ENCODE assay signal across 10 cellular contexts in the genomic region with DNA sequence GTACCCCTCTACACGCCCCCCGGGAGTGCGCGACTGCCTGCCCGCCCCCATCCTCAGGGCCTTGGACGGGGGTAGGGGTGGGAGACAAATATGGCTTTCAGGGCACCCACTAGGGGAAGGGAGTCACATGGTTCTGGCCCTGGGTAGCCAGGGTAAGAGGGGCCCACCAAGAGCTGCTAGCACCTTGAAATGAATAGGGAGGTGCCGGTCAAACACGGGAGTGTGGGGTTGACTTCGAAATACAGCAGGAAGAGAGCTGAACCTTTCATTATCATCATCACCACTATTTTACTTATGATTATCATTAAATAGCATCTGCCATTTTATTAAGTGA.
DNase-seq lines count a peak whose midpoint lies in the region; ATAC-seq, FAIRE-seq and TF ChIP-seq lines count a peak whose summit lies in the region.
"Had no signal": no experiment of that assay in that cellular context is flagged by ENCODE, and none has a peak within 500 bp of the region (broad histone marks: within the 10 kb centered on the region; RNA-seq: fewer than 3 reads in every experiment).

No MANE protein-coding gene starts in this region.

- dilution Hi-C loops in keratinocyte (cut with MboI; ENCODE audit: extremely low pct_ligation_motif_present, low sequenced_read_pairs), result no loop called here

- peak in 1 of 2 donors; percentile 7 for ATAC-seq in gastrocnemius medialis
- no peak for ATAC-seq in activated CD8-positive, alpha-beta T cell treated with anti-CD3 and anti-CD28 coated beads, Interleukin-2, amount 10 ng/mL, durations not matched to agents 7 days and 5 days
- no peak for ATAC-seq in CD8-positive, alpha-beta T cell

- H3F3A ChIP-seq in GM23248 (ENCODE audit: insufficient read depth), result peaks cover 11% of the 10 kb centered on the region

- intact Hi-C loops in gastrocnemius medialis (cut with DNase I; ENCODE audit: low total_unique reads), result no loop called here
- intact Hi-C loops in CD8-positive, alpha-beta T cell (cut with DNase I, micrococcal nuclease), result no loop called here

- H3K9me2 ChIP-seq in GM23248 (ENCODE audit: insufficient read depth), result no peaks in the 10 kb centered on the region

- H2AFZ ChIP-seq in GM23248 (peak overlapping the region; percentile 28; the same call in 1 of the 2 replicates), keratinocyte (ENCODE audit: control insufficient read depth, low read length) (no peak overlapping the region)

- H3K9me3 ChIP-seq in GM23248 (ENCODE audit: low read depth) (no peaks in the 10 kb centered on the region), keratinocyte (ENCODE audit: control insufficient read depth, low read depth, low read length) (no peaks in the 10 kb centered on the region), gastrocnemius medialis (no peaks in the 10 kb centered on the region)
- H3K9me3 ChIP-seq in CD8-positive, alpha-beta T cell (ENCODE audit: low read length), result no peaks in the 10 kb centered on the region
- H3K9me3 ChIP-seq: Caco-2 had no signal

- H3K79me2 ChIP-seq in GM23248 (ENCODE audit: insufficient read depth) (peaks cover 44% of the 10 kb centered on the region), keratinocyte (ENCODE audit: control insufficient read depth, insufficient read depth, low read length) (no peaks in the 10 kb centered on the region)

- 56 to 57% methylated on average over 7 to 8 of the region's 9 CpGs for WGBS in GM23248 (ENCODE audit: low coverage in 1 of 2, low lambda C conversion rate in 2 of 2, missing lambda C conversion rate in 2 of 2), 2 experiments

- H3K4me1 Mint-ChIP-seq in brain, result peaks cover 90% of the 10 kb centered on the region
- no peaks in the 10 kb centered on the region for H3K4me1 Mint-ChIP-seq in activated CD8-positive, alpha-beta T cell treated with anti-CD3 and anti-CD28 coated beads, Interleukin-2, amount 10 ng/mL, durations not matched to agents 7 days and 5 days (ENCODE audit: low read depth)
- no peaks in the 10 kb centered on the region for H3K4me1 Mint-ChIP-seq in CD8-positive, alpha-beta T cell (ENCODE audit: low read depth)

- no peak for FAIRE-seq in keratinocyte (lab: Jason Lieb, UNC)

- H3K4me3 ChIP-seq in GM23248 (peak overlapping the region; percentile 70), keratinocyte (ENCODE audit: control insufficient read depth in 2 of 3, extremely low read depth in 1 of 3, insufficient read depth in 2 of 3, low read depth in 1 of 3, low read length in 3 of 3) (no peak overlapping the region), gastrocnemius medialis (peak overlapping the region; percentile 64 to 78 (median 70))
- no peak overlapping the region for H3K4me3 ChIP-seq in CD8-positive, alpha-beta T cell (ENCODE audit: low read depth, low read length)

- CTCF ChIA-PET in activated CD8-positive, alpha-beta T cell treated with anti-CD3 and anti-CD28 coated beads, Interleukin-2, amount 10 ng/mL, durations not matched to agents 7 days and 5 days (lab: Charles Lee), result no interaction called here
- CTCF ChIA-PET in CD8-positive, alpha-beta T cell (lab: Charles Lee), result no interaction called here

- POLR2A ChIA-PET in activated CD8-positive, alpha-beta T cell treated with anti-CD3 and anti-CD28 coated beads, Interleukin-2, amount 10 ng/mL, durations not matched to agents 7 days and 5 days (lab: Charles Lee), result no interaction called here
- POLR2A ChIA-PET in CD8-positive, alpha-beta T cell (lab: Charles Lee), result no interaction called here

- TF ChIP-seq CTCF in brain (conservative IDR thresholded peaks at IDR 0.05) (no peak), keratinocyte (optimal IDR thresholded peaks at IDR 0.05 in 1 of 3, IDR thresholded peaks at IDR 0.05 in 1 of 3, conservative IDR thresholded peaks at IDR 0.05 in 1 of 3; ENCODE audit: extremely low read depth in 1 of 3, insufficient read depth in 2 of 3, low read length in 3 of 3) (no peak), gastrocnemius medialis (IDR thresholded peaks at IDR 0.05 in 4 of 5, conservative IDR thresholded peaks at IDR 0.05 in 1 of 5) (no peak)
- TF ChIP-seq CTCF in CD8-positive, alpha-beta T cell (IDR thresholded peaks at IDR 0.05), result no peak

- H3K27me3 ChIP-seq in GM23248 (replicated peaks; ENCODE audit: insufficient read depth) (no peaks in the 10 kb centered on the region), keratinocyte (ENCODE audit: control insufficient read depth, extremely low read depth, insufficient read depth, low read length) (peaks cover 22% of the 10 kb centered on the region), gastrocnemius medialis (no peaks in the 10 kb centered on the region)
- H3K27me3 ChIP-seq in CD8-positive, alpha-beta T cell (ENCODE audit: insufficient read depth, low read length), result no peaks in the 10 kb centered on the region

- in situ Hi-C loops in GM23248 (cut with MboI) (no loop called here), gastrocnemius medialis (cut with MboI; ENCODE audit: low sequenced_read_pairs in 4 of 4) (no loop called here)

- peak overlapping the region; percentile 34 to 85 (median 76) for H3K27ac Mint-ChIP-seq in brain
- no peak overlapping the region for H3K27ac Mint-ChIP-seq in activated CD8-positive, alpha-beta T cell treated with anti-CD3 and anti-CD28 coated beads, Interleukin-2, amount 10 ng/mL, durations not matched to agents 7 days and 5 days
- H3K27ac Mint-ChIP-seq in CD8-positive, alpha-beta T cell, result no peak overlapping the region

- peaks cover 11% of the 10 kb centered on the region; the same call in 1 of the 2 replicates for H3K4me1 ChIP-seq in GM23248 (ENCODE audit: insufficient read depth)
- H3K4me1 ChIP-seq in keratinocyte (ENCODE audit: control insufficient read depth, extremely low read depth, insufficient read depth, low read length), result no peaks in the 10 kb centered on the region
- peaks cover 7 to 9% of the 10 kb centered on the region in 2 donors for H3K4me1 ChIP-seq in gastrocnemius medialis
- H3K4me1 ChIP-seq in CD8-positive, alpha-beta T cell (ENCODE audit: insufficient read depth, low read length), result no peaks in the 10 kb centered on the region

- no peaks in the 10 kb centered on the region for H3K9me3 Mint-ChIP-seq in brain
- H3K9me3 Mint-ChIP-seq in activated CD8-positive, alpha-beta T cell treated with anti-CD3 and anti-CD28 coated beads, Interleukin-2, amount 10 ng/mL, durations not matched to agents 7 days and 5 days (ENCODE audit: insufficient read depth), result no peaks in the 10 kb centered on the region
- peaks cover 2% of the 10 kb centered on the region for H3K9me3 Mint-ChIP-seq in CD8-positive, alpha-beta T cell

- peak overlapping the region; percentile 80 to 91 (median 90) for H3K4me3 Mint-ChIP-seq in brain
- H3K4me3 Mint-ChIP-seq in activated CD8-positive, alpha-beta T cell treated with anti-CD3 and anti-CD28 coated beads, Interleukin-2, amount 10 ng/mL, durations not matched to agents 7 days and 5 days, result no peak overlapping the region
- H3K4me3 Mint-ChIP-seq in CD8-positive, alpha-beta T cell, result no peak overlapping the region

- H3K9ac ChIP-seq in GM23248 (no peak overlapping the region), keratinocyte (ENCODE audit: control insufficient read depth, extremely low read depth, insufficient read depth, low read length) (no peak overlapping the region)

- peaks cover 5% of the 10 kb centered on the region for H3K36me3 Mint-ChIP-seq in brain
- no peaks in the 10 kb centered on the region for H3K36me3 Mint-ChIP-seq in activated CD8-positive, alpha-beta T cell treated with anti-CD3 and anti-CD28 coated beads, Interleukin-2, amount 10 ng/mL, durations not matched to agents 7 days and 5 days (ENCODE audit: low read depth)
- no peaks in the 10 kb centered on the region for H3K36me3 Mint-ChIP-seq in CD8-positive, alpha-beta T cell

- H4K20me1 ChIP-seq in GM23248 (ENCODE audit: insufficient read depth) (peaks cover 18% of the 10 kb centered on the region; the same call in 1 of the 2 replicates), keratinocyte (ENCODE audit: control insufficient read depth, extremely low read depth, insufficient read depth, low read length) (no peaks in the 10 kb centered on the region)

- no peaks in the 10 kb centered on the region for H3K9me1 ChIP-seq in keratinocyte (ENCODE audit: control insufficient read depth, extremely low read depth, insufficient read depth, low read length)

- H3K4me2 ChIP-seq in GM23248 (ENCODE audit: unreplicated experiment), result peak overlapping the region; percentile 69
- peak overlapping the region; percentile 37 for H3K4me2 ChIP-seq in keratinocyte (ENCODE audit: control insufficient read depth, extremely low read depth, insufficient read depth, low read depth, low read length)

- no peak overlapping the region for H3K27ac ChIP-seq in GM23248
- H3K27ac ChIP-seq in keratinocyte (ENCODE audit: control insufficient read depth, insufficient read depth, low read length), result no peak overlapping the region
- peak overlapping the region in 2 of 4 donors; percentile 19 to 32 for H3K27ac ChIP-seq in gastrocnemius medialis
- no peak overlapping the region for H3K27ac ChIP-seq in CD8-positive, alpha-beta T cell (ENCODE audit: low read depth, low read length)

- DNase-seq in GM23248, result no peak
- DNase-seq in keratinocyte (ENCODE audit: low read depth, low spot score), result no peak
- DNase-seq in gastrocnemius medialis, result no peak
- no peak for DNase-seq in NCI-H1417 treated with DMSO at 0.1 percent for 48 hours (lab: John Stamatoyannopoulos, UW)
- DNase-seq in activated CD8-positive, alpha-beta T cell treated with anti-CD3 and anti-CD28 coated beads, Interleukin-2, amount 10 ng/mL, durations not matched to agents 7 days and 5 days, result no peak
- DNase-seq in NCI-H526 (lab: John Stamatoyannopoulos, UW), result no peak
- no peak for DNase-seq in CD8-positive, alpha-beta T cell
- DNase-seq: Caco-2, T1000 had no signal

- H3K36me3 ChIP-seq in GM23248 (ENCODE audit: low read depth) (no peaks in the 10 kb centered on the region), keratinocyte (ENCODE audit: control insufficient read depth in 2 of 2, extremely low read depth in 1 of 2, insufficient read depth in 2 of 2, low read length in 2 of 2) (no peaks in the 10 kb centered on the region), gastrocnemius medialis (no peaks in the 10 kb centered on the region)
- H3K36me3 ChIP-seq in CD8-positive, alpha-beta T cell (ENCODE audit: insufficient read depth, low read length), result no peaks in the 10 kb centered on the region

- H3K27me3 Mint-ChIP-seq in brain, result no peaks in the 10 kb centered on the region
- no peaks in the 10 kb centered on the region for H3K27me3 Mint-ChIP-seq in activated CD8-positive, alpha-beta T cell treated with anti-CD3 and anti-CD28 coated beads, Interleukin-2, amount 10 ng/mL, durations not matched to agents 7 days and 5 days (ENCODE audit: low read depth)
- H3K27me3 Mint-ChIP-seq in CD8-positive, alpha-beta T cell (ENCODE audit: low read depth), result peaks cover 15% of the 10 kb centered on the region

- no peak for TF ChIP-seq POLR2A in gastrocnemius medialis (IDR thresholded peaks at IDR 0.05)

Comparison
In these comparisons a context has a peak if more than half of its experiments do, and no peak if none do; other contexts are left out.
1. H3K4me3 ChIP-seq: peak in GM23248 (single experiment) and gastrocnemius medialis (4 of 4); none in keratinocyte (0 of 3) and CD8-positive, alpha-beta T cell (single experiment).
2. H3K27ac Mint-ChIP-seq: peak in brain (5 of 5); none in activated CD8-positive, alpha-beta T cell treated with anti-CD3 and anti-CD28 coated beads, Interleukin-2, amount 10 ng/mL, durations not matched to agents 7 days and 5 days (single experiment) and CD8-positive, alpha-beta T cell (single experiment).
3. H3K4me3 Mint-ChIP-seq: peak in brain (5 of 5); none in activated CD8-positive, alpha-beta T cell treated with anti-CD3 and anti-CD28 coated beads, Interleukin-2, amount 10 ng/mL, durations not matched to agents 7 days and 5 days (single experiment) and CD8-positive, alpha-beta T cell (single experiment).